Comparison of ENCODE assay signal across 8 cellular contexts in genomic region chr9:99296375-99296951, GRCh38.
A peak's percentile ranks its signal among the peaks of the same experiment; 100 is the strongest.
DNase-seq lines count a peak whose midpoint lies in the region; ATAC-seq and TF ChIP-seq lines count a peak whose summit lies in the region.

No MANE protein-coding gene starts in this region.

- H3K27me3 ChIP-seq in skeletal muscle satellite cell (ENCODE audit: control insufficient read depth, insufficient read depth, low read length): peaks cover 28% of the 10 kb centered on the region

- no peak overlapping the region for H3K4me3 ChIP-seq in skeletal muscle satellite cell (ENCODE audit: low read length)

- peak; percentile 35 for ATAC-seq in effector memory CD8-positive, alpha-beta T cell (replicated peaks)
- no peak for ATAC-seq in HG03469 (IDR thresholded peaks at IDR 0.05; ENCODE audit: unreplicated experiment)

- H3K4me3 Mint-ChIP-seq in effector memory CD8-positive, alpha-beta T cell: no peak overlapping the region

- H3K27me3 Mint-ChIP-seq in effector memory CD8-positive, alpha-beta T cell: peaks cover 6 to 42% of the 10 kb centered on the region in 2 donors

- DNase-seq in GM10266 (ENCODE audit: extremely low spot score) (peak; percentile 70), NCI-H2227 (lab: John Stamatoyannopoulos, UW; ENCODE audit: unreplicated experiment) (peak; percentile 40), GM19238 (ENCODE audit: insufficient read length, low spot score) (no peak), SKM-1 treated with dmso at 0.1 percent for 144 hours (lab: John Stamatoyannopoulos, UW; ENCODE audit: unreplicated experiment) (no peak), iPS-NIHi7 (ENCODE audit: extremely low spot score) (no peak)
- DNase-seq in effector memory CD8-positive, alpha-beta T cell: peak in 1 of 3 experiments; percentile 1

- no peak overlapping the region for H3K27ac Mint-ChIP-seq in effector memory CD8-positive, alpha-beta T cell

- H3K4me1 ChIP-seq in skeletal muscle satellite cell (ENCODE audit: control insufficient read depth, insufficient read depth, low read length): no peaks in the 10 kb centered on the region

- no peaks in the 10 kb centered on the region for H3K4me1 Mint-ChIP-seq in effector memory CD8-positive, alpha-beta T cell (ENCODE audit: low read depth in 2 of 2)

- no peaks in the 10 kb centered on the region for H3K9me3 Mint-ChIP-seq in effector memory CD8-positive, alpha-beta T cell

- H3K36me3 Mint-ChIP-seq in effector memory CD8-positive, alpha-beta T cell (ENCODE audit: insufficient read depth): no peaks in the 10 kb centered on the region

- TF ChIP-seq CTCF in GM10266 (IDR thresholded peaks at IDR 0.05; ENCODE audit: control insufficient read depth, insufficient read depth, low read depth, missing control alignments): no peak

- H3K36me3 ChIP-seq in skeletal muscle satellite cell (ENCODE audit: insufficient read depth, low read length): no peaks in the 10 kb centered on the region

- H3K4me2 ChIP-seq in skeletal muscle satellite cell (ENCODE audit: low read length): peak overlapping the region; percentile 71

- no peaks in the 10 kb centered on the region for H3K9me3 ChIP-seq in skeletal muscle satellite cell (replicated peaks; ENCODE audit: low read length)

- no peak overlapping the region for H3K9ac ChIP-seq in skeletal muscle satellite cell (ENCODE audit: low read depth, low read length)

Comparison
In these comparisons a context has a peak if more than half of its experiments do, and no peak if none do; other contexts are left out.
1. DNase-seq: peak in GM10266 (single experiment) and NCI-H2227 (single experiment); none in GM19238 (single experiment), SKM-1 treated with dmso at 0.1 percent for 144 hours (single experiment) and iPS-NIHi7 (single experiment).